Comparison of ENCODE assay signal across 14 cellular contexts in the genomic region with DNA sequence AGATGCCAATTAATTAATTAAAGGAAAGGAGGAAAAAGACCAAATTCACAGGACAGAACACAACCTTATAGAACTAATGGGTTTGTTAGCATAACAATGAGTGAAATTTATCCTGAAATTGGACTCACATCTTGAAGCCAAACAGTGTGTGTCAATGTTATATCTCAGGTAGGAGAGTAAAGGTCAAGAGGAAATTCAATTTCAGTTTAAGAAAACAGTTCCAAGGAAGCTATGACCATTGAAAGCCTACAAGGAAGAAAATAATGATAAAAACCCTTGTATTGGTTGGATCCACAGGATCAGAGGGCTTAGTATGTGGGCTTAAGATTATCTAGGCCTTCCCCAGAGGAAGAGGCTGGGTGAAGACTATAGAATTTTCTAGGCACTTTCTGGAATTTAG.
"Had no signal": no experiment of that assay in that cellular context is flagged by ENCODE, and none has a peak within 500 bp of the region (broad histone marks: within the 10 kb centered on the region; RNA-seq: fewer than 3 reads in every experiment).

No MANE protein-coding gene starts in this region.

- DNase-seq: IMR-90, KG1, NCI-H1436, NCI-H187, NCI-H2029, NCI-H2171 treated with DMSO at 0.1 percent for 48 hours, NCI-H524, NCI-H526 treated with DMSO at 0.1 percent for 48 hours, NCI-H774, SHP77, SK-N-SH had no signal

- H3K27ac ChIP-seq: RWPE1 had no signal

- H3K9me3 ChIP-seq: SK-N-SH had no signal

- ATAC-seq: HepG2, Panc1 had no signal

- H3K9ac ChIP-seq: SK-N-SH had no signal

- FAIRE-seq: HepG2 had no signal

- H3K4me2 ChIP-seq: SK-N-SH had no signal
